ENCODE assay signal across 8 cellular contexts in genomic region chr4:48963042-48963679, GRCh38. TPM values are rescaled to one million over a fixed set of nuclear protein-coding genes. Genes with fewer than 3 reads are reported as not detected.
DNase-seq lines count a peak whose midpoint lies in the region; ATAC-seq and TF ChIP-seq lines count a peak whose summit lies in the region.

No MANE protein-coding gene starts in this region.

- no peak overlapping the region for H3K4me3 ChIP-seq in BJ (ENCODE audit: low read depth, low read length)

- H3K4me1 Mint-ChIP-seq in activated B cell treated with CpG ODN at 0.5 μM for 24 hours: no peaks in the 10 kb centered on the region

- H3K27me3 Mint-ChIP-seq in activated B cell treated with CpG ODN at 0.5 μM for 24 hours: peaks cover 6% of the 10 kb centered on the region

- H3K36me3 Mint-ChIP-seq in activated B cell treated with CpG ODN at 0.5 μM for 24 hours (ENCODE audit: low read depth): no peaks in the 10 kb centered on the region

- no peaks in the 10 kb centered on the region for H3K9me3 Mint-ChIP-seq in activated B cell treated with CpG ODN at 0.5 μM for 24 hours

- CTCF ChIA-PET in BJ (lab: Yijun Ruan, JAX): interaction anchor here (0.6 to 6.6 kb wide), 19 partner anchors 8 to 827 kb away, joined by 3 to 38 read pairs (median 3); partner anchors contain the start of gene FRYL
- CTCF ChIA-PET in activated B cell treated with CpG ODN at 0.5 μM for 24 hours (lab: Charles Lee): interaction anchor here (1.0 to 5.3 kb wide), 5 partner anchors 19 to 516 kb away, joined by 3 to 48 read pairs (median 4); no protein-coding TSS in a partner anchor

- H3K27ac Mint-ChIP-seq in activated B cell treated with CpG ODN at 0.5 μM for 24 hours: no peak overlapping the region

- intact Hi-C loops in activated B cell treated with CpG ODN at 0.5 μM for 24 hours (cut with micrococcal nuclease): loop anchor here (1.0 to 10.0 kb wide), 7 partner anchors 56 to 838 kb away; partner anchors contain the start of genes FRYL and OCIAD2

- peak; percentile 89 for ATAC-seq in GM19035 (IDR thresholded peaks at IDR 0.05; ENCODE audit: unreplicated experiment)
- ATAC-seq in HG03342 (IDR thresholded peaks at IDR 0.05; ENCODE audit: unreplicated experiment): peak; percentile 97
- peak; percentile 92 for ATAC-seq in activated B cell treated with CpG ODN at 0.5 μM for 24 hours (ENCODE audit: low read depth)

- H3K4me3 Mint-ChIP-seq in activated B cell treated with CpG ODN at 0.5 μM for 24 hours: no peak overlapping the region

- POLR2A ChIA-PET in BJ (lab: Charles Lee) (no interaction called here), activated B cell treated with CpG ODN at 0.5 μM for 24 hours (lab: Charles Lee) (no interaction called here)

- no peak overlapping the region for H3K27ac ChIP-seq in caudate nucleus (ENCODE audit: low read depth, low read length)

- TF ChIP-seq CTCF in BJ (IDR thresholded peaks at IDR 0.05; ENCODE audit: insufficient read depth, low read depth, low read length) (peak; percentile 98), activated B cell treated with CpG ODN at 0.5 μM for 24 hours (IDR thresholded peaks at IDR 0.05) (peak; percentile 94)

- DNase-seq in BJ (ENCODE audit: low read depth): no peak
- peak; percentile 65 for DNase-seq in NCI-H345 treated with DMSO at 0.1 percent for 48 hours (lab: John Stamatoyannopoulos, UW; ENCODE audit: unreplicated experiment)
- DNase-seq in activated B cell treated with CpG ODN at 0.5 μM for 24 hours: peak; percentile 22
- peak in 50 of 61 donors; percentile 2 to 77 (median 34) for DNase-seq in caudate nucleus (lab: John Stamatoyannopoulos, UW)
- DNase-seq in kidney glomerular epithelial cell (lab: John Stamatoyannopoulos, UW): peak; percentile 86
- peak; percentile 63 for DNase-seq in stimulated activated CD4-positive, alpha-beta T cell treated with anti-CD3 and anti-CD28 coated beads, Interleukin-4, amount 100 ng/mL, for 1 hour

- peaks cover 1% of the 10 kb centered on the region; the same call in 1 of the 2 replicates for H3K27me3 ChIP-seq in BJ (ENCODE audit: control insufficient read depth, insufficient read depth, low read length)

- no peaks in the 10 kb centered on the region for H3K36me3 ChIP-seq in BJ (ENCODE audit: control insufficient read depth, insufficient read depth, low read length)

RNA-seq across cellular contexts. Expression of gene CWH43, which starts 22.9 kb away (rescaled TPM):
- polyA plus RNA-seq in BJ (2011; rRNA removed): not detected in 2 replicates
- not detected in 2 replicates for polyA minus RNA-seq in BJ (2011; rRNA and poly(A)+ RNA removed)
- total RNA-seq in activated B cell treated with CpG ODN at 0.5 μM for 24 hours: not detected in 2 replicates

RNA-seq across cellular contexts. Expression of gene OCIAD2, which starts 56.6 kb away (rescaled TPM):
- polyA plus RNA-seq in BJ (2011; rRNA removed): 34.2 and 45.8 TPM in 2 replicates
- polyA minus RNA-seq in BJ (2011; rRNA and poly(A)+ RNA removed): 2.5 and 12.2 TPM in 2 replicates
- total RNA-seq in activated B cell treated with CpG ODN at 0.5 μM for 24 hours: 37.0 and 38.3 TPM in 2 replicates
